Comparison of ENCODE assay signal across 25 cellular contexts in the genomic region with DNA sequence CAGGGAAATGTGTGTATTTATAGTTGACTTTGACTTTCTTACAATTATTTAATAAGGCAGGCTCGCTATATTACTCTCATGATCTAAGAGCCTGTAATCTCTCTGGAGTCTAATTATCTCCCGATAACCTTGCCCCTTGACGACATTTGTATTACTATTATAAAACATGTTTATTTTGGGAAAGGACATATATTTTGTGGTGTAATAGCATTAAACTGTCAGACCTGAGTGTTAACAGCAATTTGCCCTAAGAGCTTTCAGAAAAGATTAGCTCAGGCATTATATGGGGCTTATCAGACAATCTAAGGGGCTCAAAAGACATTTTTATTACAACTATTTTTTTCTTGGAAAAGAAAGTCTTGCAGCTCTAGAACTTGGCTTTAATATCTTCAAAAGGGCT.
"Had no signal": no experiment of that assay in that cellular context is flagged by ENCODE, and none has a peak within 500 bp of the region (broad histone marks: within the 10 kb centered on the region; RNA-seq: fewer than 3 reads in every experiment).

No MANE protein-coding gene starts in this region.

- H3K9me3 ChIP-seq: ascending aorta, body of pancreas had no signal

- H3K36me3 ChIP-seq: ascending aorta had no signal

- H3K4me3 ChIP-seq: ascending aorta, body of pancreas, SK-N-MC had no signal

- H3K27me3 ChIP-seq: ascending aorta, body of pancreas had no signal

- H3K36me3 Mint-ChIP-seq: activated CD8-positive, alpha-beta memory T cell treated with anti-CD3 and anti-CD28 coated beads, Interleukin-2, amount 10 ng/mL, durations not matched to agents 7 days and 5 days; activated naive CD4-positive, alpha-beta T cell treated with anti-CD3 and anti-CD28 coated beads, Interleukin-2, amount 50 U/mL, for 24 hours had no signal

- ATAC-seq: activated CD4-positive, CD25-positive, alpha-beta regulatory T cell treated with anti-CD3 and anti-CD28 coated beads, Interleukin-2, amount 50 U/mL, for 24 hours; activated CD8-positive, alpha-beta memory T cell treated with anti-CD3 and anti-CD28 coated beads, Interleukin-2, amount 10 ng/mL, durations not matched to agents 7 days and 5 days; activated naive CD8-positive, alpha-beta T cell treated with anti-CD3 and anti-CD28 coated beads, Interleukin-2, amount 50 U/mL, for 24 hours; body of pancreas had no signal

- H3K27ac Mint-ChIP-seq: activated CD4-positive, alpha-beta T cell treated with anti-CD3 and anti-CD28 coated beads, Interleukin-2, amount 10 ng/mL, durations not matched to agents 24 days and 14 days; activated CD8-positive, alpha-beta memory T cell treated with anti-CD3 and anti-CD28 coated beads, Interleukin-2, amount 10 ng/mL, durations not matched to agents 7 days and 5 days; activated naive CD4-positive, alpha-beta T cell treated with anti-CD3 and anti-CD28 coated beads, Interleukin-2, amount 50 U/mL, for 24 hours; activated naive CD8-positive, alpha-beta T cell treated with anti-CD3 and anti-CD28 coated beads, Interleukin-2, amount 50 U/mL, for 24 hours; activated T-cell treated with anti-CD3 and anti-CD28 coated beads, Interleukin-2, amount 50 U/mL, for 24 hours; activated T-helper 1 cell treated with anti-CD3 and anti-CD28 coated beads, Interleukin-12 subunit alpha, Interleukin-12 subunit beta, Interleukin-2, Interleukin-4 antibody, amounts not matched to agents 30 ng/mL and 10 ng/mL and 1 ng/mL, durations not matched to agents 14 hours and 24 hours and 36 hours; IgD-negative memory B cell; T-helper 1 cell treated with Interleukin-12 subunit alpha and Interleukin-12 subunit beta and Interleukin-4 antibody, amounts not matched to agents 30 μg/mL and 1 μg/mL, for 36 hours had no signal

- DNase-seq: activated CD4-positive, alpha-beta T cell treated with anti-CD3 and anti-CD28 coated beads, Interleukin-2, amount 10 ng/mL, durations not matched to agents 24 days and 14 days; activated CD4-positive, alpha-beta T cell treated with anti-CD3 and anti-CD28 coated beads, Interleukin-2, amount 50 U/mL, for 48 hours; activated CD8-positive, alpha-beta memory T cell treated with anti-CD3 and anti-CD28 coated beads, Interleukin-2, amount 10 ng/mL, durations not matched to agents 7 days and 5 days; activated effector memory CD4-positive, alpha-beta T cell treated with Interleukin-2 at 50 U/mL for 16 hours; activated naive CD4-positive, alpha-beta T cell; activated naive CD8-positive, alpha-beta T cell treated with anti-CD3 and anti-CD28 coated beads, Interleukin-2, amount 50 U/mL, for 24 hours; activated T-cell treated with anti-CD3 and anti-CD28 coated beads, Interleukin-2, amount 50 U/mL, for 24 hours; amniotic stem cell; body of pancreas; central memory CD4-positive, alpha-beta T cell; KG1; NCI-H1092; NCI-H1436; NCI-H1694 treated with DMSO at 0.1 percent for 48 hours; NCI-H2029 treated with DMSO at 0.1 percent for 48 hours; NCI-H226; NCI-H526; SIG-M5 had no signal

- H3K9me3 Mint-ChIP-seq: activated T-helper 1 cell treated with anti-CD3 and anti-CD28 coated beads, Interleukin-12 subunit alpha, Interleukin-12 subunit beta, Interleukin-2, Interleukin-4 antibody, amounts not matched to agents 30 ng/mL and 10 ng/mL and 1 ng/mL, durations not matched to agents 14 hours and 24 hours and 36 hours; T-helper 1 cell treated with Interleukin-12 subunit alpha and Interleukin-12 subunit beta and Interleukin-4 antibody, amounts not matched to agents 30 μg/mL and 1 μg/mL, for 36 hours had no signal

- H3K27ac ChIP-seq: ascending aorta, body of pancreas, SK-N-MC had no signal

- H3K4me1 ChIP-seq: ascending aorta, body of pancreas had no signal
